Comparison of ENCODE assay signal across 8 cellular contexts in the genomic region with DNA sequence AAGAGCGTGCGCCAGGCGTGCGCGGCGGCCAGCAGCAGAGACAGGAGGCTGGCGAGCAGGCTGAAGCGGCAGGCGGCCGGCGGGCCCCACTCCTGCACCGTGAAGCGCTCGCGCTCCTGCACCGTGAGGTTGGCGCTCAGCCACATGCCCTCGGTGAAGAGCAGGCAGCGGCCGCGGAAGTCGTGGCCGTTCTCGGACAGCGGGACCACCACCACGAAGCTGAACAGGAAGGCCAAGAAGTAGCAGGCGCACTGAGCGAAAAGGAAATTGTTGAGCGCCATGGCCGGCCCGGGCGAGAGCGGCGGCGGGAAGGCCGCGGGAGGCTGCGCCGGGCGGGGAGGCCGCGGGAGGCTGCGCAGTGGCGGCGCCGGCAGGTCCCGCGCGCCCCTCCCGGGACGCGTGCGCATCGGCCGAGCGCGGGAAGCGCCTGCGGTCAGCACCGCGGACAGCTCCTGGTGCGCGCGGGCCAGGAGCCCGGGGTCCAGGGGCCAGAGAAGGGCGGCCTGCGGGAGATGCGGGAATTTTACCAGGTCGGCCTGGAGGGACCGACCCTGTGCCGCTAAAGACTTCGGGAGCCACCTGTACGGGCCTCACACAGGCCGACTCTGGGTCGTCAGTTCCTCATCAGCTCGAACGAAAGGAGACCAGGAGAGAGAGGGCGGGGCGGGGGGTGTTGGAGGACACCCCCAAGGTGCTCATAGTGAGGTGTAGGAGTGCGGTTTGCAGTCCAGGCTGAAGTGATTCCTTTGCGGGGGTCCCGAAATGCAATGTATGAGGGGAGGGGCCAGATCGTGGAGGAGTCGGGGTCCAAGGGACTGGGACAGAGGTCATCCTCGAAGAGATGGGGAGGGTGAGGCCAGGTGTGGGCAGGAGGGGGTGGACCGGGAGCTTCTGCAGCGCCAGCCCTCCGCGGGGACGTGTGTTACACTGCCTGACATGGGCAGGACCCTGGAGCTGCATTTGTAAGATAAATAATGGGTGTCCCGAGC. TPM values are rescaled to one million over a fixed set of nuclear protein-coding genes. Genes with fewer than 3 reads are reported as not detected.
DNase-seq lines count a peak whose midpoint lies in the region; ATAC-seq lines count a peak whose summit lies in the region.

A gene (minus strand): TSS at position 312 of the 989 bp plus-strand sequence. CDS start 31 bp downstream, at position 281.

- peak; percentile 65 for DNase-seq in activated CD4-positive, alpha-beta T cell treated with anti-CD3 and anti-CD28 coated beads, Interleukin-2, amount 10 ng/mL, durations not matched to agents 24 days and 14 days
- DNase-seq in activated CD4-positive, alpha-beta T cell treated with anti-CD3 and anti-CD28 coated beads for 48 hours: no peak
- DNase-seq in activated naive CD8-positive, alpha-beta T cell treated with anti-CD3 and anti-CD28 coated beads, Interleukin-2, amount 10 ng/mL, durations not matched to agents 7 days and 5 days: peak; percentile 59
- DNase-seq in stimulated activated naive CD8-positive, alpha-beta T cell treated with anti-CD3 and anti-CD28 coated beads, Interleukin-15, amount 100 ng/mL, for 72 hours: no peak
- DNase-seq in HuH-7 (ENCODE audit: low spot score) (no peak), GDM1 (lab: John Stamatoyannopoulos, UW) (no peak), NCI-H1694 (lab: John Stamatoyannopoulos, UW) (no peak)

- peak within 1 kb of the TSS; percentile 22 for H3K4me3 ChIP-seq in iPS-11a (ENCODE audit: low read depth, low read length)

- peaks cover 29% of the 10 kb centered on the region for H3K27me3 Mint-ChIP-seq in activated CD4-positive, alpha-beta T cell treated with anti-CD3 and anti-CD28 coated beads, Interleukin-2, amount 10 ng/mL, durations not matched to agents 24 days and 14 days
- H3K27me3 Mint-ChIP-seq in activated naive CD8-positive, alpha-beta T cell treated with anti-CD3 and anti-CD28 coated beads, Interleukin-2, amount 10 ng/mL, durations not matched to agents 7 days and 5 days: peaks cover 39% of the 10 kb centered on the region
- peaks cover 86% of the 10 kb centered on the region for H3K27me3 Mint-ChIP-seq in stimulated activated naive CD8-positive, alpha-beta T cell treated with anti-CD3 and anti-CD28 coated beads, Interleukin-15, amount 100 ng/mL, for 72 hours

- H3K36me3 Mint-ChIP-seq in activated CD4-positive, alpha-beta T cell treated with anti-CD3 and anti-CD28 coated beads, Interleukin-2, amount 10 ng/mL, durations not matched to agents 24 days and 14 days (ENCODE audit: low read depth): no peaks in the 10 kb centered on the region
- H3K36me3 Mint-ChIP-seq in activated naive CD8-positive, alpha-beta T cell treated with anti-CD3 and anti-CD28 coated beads, Interleukin-2, amount 10 ng/mL, durations not matched to agents 7 days and 5 days: no peaks in the 10 kb centered on the region

- ATAC-seq in activated naive CD8-positive, alpha-beta T cell treated with anti-CD3 and anti-CD28 coated beads, Interleukin-2, amount 10 ng/mL, durations not matched to agents 7 days and 5 days (ENCODE audit: low read depth): peak; percentile 60
- no peak for ATAC-seq in stimulated activated naive CD8-positive, alpha-beta T cell treated with anti-CD3 and anti-CD28 coated beads, Interleukin-15, amount 100 ng/mL, for 72 hours

- POLR2A ChIA-PET in activated naive CD8-positive, alpha-beta T cell treated with anti-CD3 and anti-CD28 coated beads, Interleukin-2, amount 10 ng/mL, durations not matched to agents 7 days and 5 days (lab: Charles Lee): no interaction called here

- H3K4me1 Mint-ChIP-seq in activated CD4-positive, alpha-beta T cell treated with anti-CD3 and anti-CD28 coated beads, Interleukin-2, amount 10 ng/mL, durations not matched to agents 24 days and 14 days: no peaks in the 10 kb centered on the region
- H3K4me1 Mint-ChIP-seq in activated naive CD8-positive, alpha-beta T cell treated with anti-CD3 and anti-CD28 coated beads, Interleukin-2, amount 10 ng/mL, durations not matched to agents 7 days and 5 days: no peaks in the 10 kb centered on the region
- H3K4me1 Mint-ChIP-seq in stimulated activated naive CD8-positive, alpha-beta T cell treated with anti-CD3 and anti-CD28 coated beads, Interleukin-15, amount 100 ng/mL, for 72 hours: peaks cover 18% of the 10 kb centered on the region

- intact Hi-C loops in activated CD4-positive, alpha-beta T cell treated with anti-CD3 and anti-CD28 coated beads, Interleukin-2, amount 10 ng/mL, durations not matched to agents 24 days and 14 days (cut with micrococcal nuclease): no loop called here

- H3K27ac Mint-ChIP-seq in activated CD4-positive, alpha-beta T cell treated with anti-CD3 and anti-CD28 coated beads, Interleukin-2, amount 10 ng/mL, durations not matched to agents 24 days and 14 days: no peak within 1 kb of the TSS
- H3K27ac Mint-ChIP-seq in activated naive CD8-positive, alpha-beta T cell treated with anti-CD3 and anti-CD28 coated beads, Interleukin-2, amount 10 ng/mL, durations not matched to agents 7 days and 5 days: no peak within 1 kb of the TSS
- H3K27ac Mint-ChIP-seq in stimulated activated naive CD8-positive, alpha-beta T cell treated with anti-CD3 and anti-CD28 coated beads, Interleukin-15, amount 100 ng/mL, for 72 hours: peak within 1 kb of the TSS in 1 of 2 donors; percentile 30

- H3K9me3 Mint-ChIP-seq in activated CD4-positive, alpha-beta T cell treated with anti-CD3 and anti-CD28 coated beads, Interleukin-2, amount 10 ng/mL, durations not matched to agents 24 days and 14 days: no peaks in the 10 kb centered on the region
- H3K9me3 Mint-ChIP-seq in activated naive CD8-positive, alpha-beta T cell treated with anti-CD3 and anti-CD28 coated beads, Interleukin-2, amount 10 ng/mL, durations not matched to agents 7 days and 5 days: no peaks in the 10 kb centered on the region
- no peaks in the 10 kb centered on the region for H3K9me3 Mint-ChIP-seq in stimulated activated naive CD8-positive, alpha-beta T cell treated with anti-CD3 and anti-CD28 coated beads, Interleukin-15, amount 100 ng/mL, for 72 hours

- peak within 1 kb of the TSS; percentile 23 for H3K4me3 Mint-ChIP-seq in activated CD4-positive, alpha-beta T cell treated with anti-CD3 and anti-CD28 coated beads, Interleukin-2, amount 10 ng/mL, durations not matched to agents 24 days and 14 days
- no peak within 1 kb of the TSS for H3K4me3 Mint-ChIP-seq in activated naive CD8-positive, alpha-beta T cell treated with anti-CD3 and anti-CD28 coated beads, Interleukin-2, amount 10 ng/mL, durations not matched to agents 7 days and 5 days
- peak within 1 kb of the TSS; percentile 22 to 65 for H3K4me3 Mint-ChIP-seq in stimulated activated naive CD8-positive, alpha-beta T cell treated with anti-CD3 and anti-CD28 coated beads, Interleukin-15, amount 100 ng/mL, for 72 hours

RNA-seq across cellular contexts. Expression of the gene that starts here (rescaled TPM):
- total RNA-seq in activated CD4-positive, alpha-beta T cell treated with anti-CD3 and anti-CD28 coated beads, Interleukin-2, amount 10 ng/mL, durations not matched to agents 24 days and 14 days: 0.28 TPM in 1 of 2 replicates, not detected in the other
- not detected for total RNA-seq in activated naive CD8-positive, alpha-beta T cell treated with anti-CD3 and anti-CD28 coated beads, Interleukin-2, amount 10 ng/mL, durations not matched to agents 7 days and 5 days

Comparison
In these comparisons a context has a peak if more than half of its experiments do, and no peak if none do; other contexts are left out.
1. Peak in DNase-seq in activated CD4-positive, alpha-beta T cell treated with anti-CD3 and anti-CD28 coated beads, Interleukin-2, amount 10 ng/mL, durations not matched to agents 24 days and 14 days; RNA of the gene not detected or under 1 TPM.
2. Peak in DNase-seq and ATAC-seq in activated naive CD8-positive, alpha-beta T cell treated with anti-CD3 and anti-CD28 coated beads, Interleukin-2, amount 10 ng/mL, durations not matched to agents 7 days and 5 days; RNA of the gene not detected or under 1 TPM.